In genomic region chr17:9959377-9959981, GRCh38 we compare ENCODE assay signal across 7 cellular contexts. TPM values are rescaled to one million over a fixed set of nuclear protein-coding genes. Genes with fewer than 3 reads are reported as not detected.
DNase-seq lines count a peak whose midpoint lies in the region; ATAC-seq and TF ChIP-seq lines count a peak whose summit lies in the region.

No MANE protein-coding gene starts in this region.

- no peak for DNase-seq in MM.1S
- peak; percentile 73 for DNase-seq in astrocyte of the hippocampus (ENCODE audit: low read depth, low spot score)
- peak; percentile 87 for DNase-seq in iPS-NIHi7 (ENCODE audit: extremely low spot score)
- peak; percentile 24 to 32 for DNase-seq in stimulated activated naive CD8-positive, alpha-beta T cell treated with anti-CD3 and anti-CD28 coated beads, Interleukin-15, amount 100 ng/mL, for 72 hours
- no peak for DNase-seq in CD8-positive, alpha-beta memory T cell

- H3K9me3 ChIP-seq in MM.1S (replicated peaks; ENCODE audit: insufficient read depth, low read length), result no peaks in the 10 kb centered on the region
- H3K9me3 ChIP-seq in CD8-positive, alpha-beta memory T cell (ENCODE audit: low read length), result no peaks in the 10 kb centered on the region

- no peak overlapping the region for H3K27ac ChIP-seq in MM.1S (ENCODE audit: low read length)
- no peak overlapping the region for H3K27ac ChIP-seq in CD8-positive, alpha-beta memory T cell (ENCODE audit: low read depth, low read length)

- CTCF ChIA-PET in CD8-positive, alpha-beta memory T cell (lab: Charles Lee), result interaction anchor here (1.2 kb wide), 1 partner anchor 20 kb away, joined by 3 read pairs; no protein-coding TSS in a partner anchor

- H3K79me2 ChIP-seq in MM.1S (ENCODE audit: low read length), result no peaks in the 10 kb centered on the region

- no peaks in the 10 kb centered on the region for H3K36me3 ChIP-seq in MM.1S (replicated peaks; ENCODE audit: insufficient read depth, low read length)
- no peaks in the 10 kb centered on the region for H3K36me3 ChIP-seq in CD8-positive, alpha-beta memory T cell (ENCODE audit: insufficient read depth, low read length)

- POLR2A ChIA-PET in CD8-positive, alpha-beta memory T cell (lab: Charles Lee), result no interaction called here

- H3K27ac Mint-ChIP-seq in stimulated activated naive CD8-positive, alpha-beta T cell treated with anti-CD3 and anti-CD28 coated beads, Interleukin-15, amount 100 ng/mL, for 72 hours, result no peak overlapping the region
- H3K27ac Mint-ChIP-seq in CD8-positive, alpha-beta memory T cell, result no peak overlapping the region

- no peaks in the 10 kb centered on the region for H3K4me1 ChIP-seq in MM.1S (ENCODE audit: low read length)
- no peaks in the 10 kb centered on the region for H3K4me1 ChIP-seq in CD8-positive, alpha-beta memory T cell (ENCODE audit: insufficient read depth, low read length)

- TF ChIP-seq CTCF in GM12872 (IDR thresholded peaks at IDR 0.05; ENCODE audit: insufficient read depth, low read depth, low read length), result peak; percentile 82
- peak; percentile 19; the same call in 1 of the 2 replicates for TF ChIP-seq CTCF in MM.1S (IDR thresholded peaks at IDR 0.05; ENCODE audit: low read length)

- no peaks in the 10 kb centered on the region for H3K9me3 Mint-ChIP-seq in stimulated activated naive CD8-positive, alpha-beta T cell treated with anti-CD3 and anti-CD28 coated beads, Interleukin-15, amount 100 ng/mL, for 72 hours
- no peaks in the 10 kb centered on the region for H3K9me3 Mint-ChIP-seq in CD8-positive, alpha-beta memory T cell

- no peaks in the 10 kb centered on the region for H3K4me1 Mint-ChIP-seq in stimulated activated naive CD8-positive, alpha-beta T cell treated with anti-CD3 and anti-CD28 coated beads, Interleukin-15, amount 100 ng/mL, for 72 hours
- no peaks in the 10 kb centered on the region for H3K4me1 Mint-ChIP-seq in CD8-positive, alpha-beta memory T cell

- H3F3A ChIP-seq in MM.1S (ENCODE audit: insufficient read depth, low read length), result no peaks in the 10 kb centered on the region

- no peaks in the 10 kb centered on the region for H3K36me3 Mint-ChIP-seq in CD8-positive, alpha-beta memory T cell

- no peaks in the 10 kb centered on the region for H4K20me1 ChIP-seq in MM.1S (ENCODE audit: insufficient read depth, low read length)

- H2AFZ ChIP-seq in MM.1S (ENCODE audit: low read length), result no peak overlapping the region

- no peak overlapping the region for H3K4me3 ChIP-seq in MM.1S (ENCODE audit: low read length)
- no peak overlapping the region for H3K4me3 ChIP-seq in CD8-positive, alpha-beta memory T cell (ENCODE audit: low read length)

- no peaks in the 10 kb centered on the region for H3K9me2 ChIP-seq in MM.1S (replicated peaks; ENCODE audit: insufficient read depth, low read length)

- H3K4me2 ChIP-seq in MM.1S (ENCODE audit: low read depth, low read length), result no peak overlapping the region

- peaks cover 15% of the 10 kb centered on the region for H3K27me3 Mint-ChIP-seq in stimulated activated naive CD8-positive, alpha-beta T cell treated with anti-CD3 and anti-CD28 coated beads, Interleukin-15, amount 100 ng/mL, for 72 hours
- peaks cover 5% of the 10 kb centered on the region in 2 donors for H3K27me3 Mint-ChIP-seq in CD8-positive, alpha-beta memory T cell

- peaks cover 5% of the 10 kb centered on the region; the same call in 1 of the 2 replicates for H3K27me3 ChIP-seq in MM.1S (replicated peaks; ENCODE audit: insufficient read depth, low read length)
- no peaks in the 10 kb centered on the region for H3K27me3 ChIP-seq in CD8-positive, alpha-beta memory T cell (ENCODE audit: insufficient read depth, low read length, poor library complexity, severe bottlenecking)

- ATAC-seq in stimulated activated naive CD8-positive, alpha-beta T cell treated with anti-CD3 and anti-CD28 coated beads, Interleukin-15, amount 100 ng/mL, for 72 hours, result no peak
- ATAC-seq in GM18858 (IDR thresholded peaks at IDR 0.05; ENCODE audit: unreplicated experiment), result no peak

- no peak overlapping the region for H3K4me3 Mint-ChIP-seq in stimulated activated naive CD8-positive, alpha-beta T cell treated with anti-CD3 and anti-CD28 coated beads, Interleukin-15, amount 100 ng/mL, for 72 hours
- no peak overlapping the region for H3K4me3 Mint-ChIP-seq in CD8-positive, alpha-beta memory T cell

- no peak overlapping the region for H3K9ac ChIP-seq in MM.1S (ENCODE audit: low read length)

RNA-seq across cellular contexts. Expression of gene RCVRN, which starts 54.4 kb away (rescaled TPM):
- total RNA-seq in CD8-positive, alpha-beta memory T cell, result not detected
- not detected for polyA plus RNA-seq in CD8-positive, alpha-beta memory T cell

Comparison
In these comparisons a context has a peak if more than half of its experiments do, and no peak if none do; other contexts are left out.
1. DNase-seq: peak in astrocyte of the hippocampus (single experiment), iPS-NIHi7 (single experiment) and stimulated activated naive CD8-positive, alpha-beta T cell treated with anti-CD3 and anti-CD28 coated beads, Interleukin-15, amount 100 ng/mL, for 72 hours (2 of 2); none in MM.1S (single experiment) and CD8-positive, alpha-beta memory T cell (0 of 5).